Comparison of ENCODE assay signal across 9 cellular contexts in genomic region chr15:65183847-65184159, GRCh38. TPM values are rescaled to one million over a fixed set of nuclear protein-coding genes. Genes with fewer than 3 reads are reported as not detected.
DNase-seq lines count a peak whose midpoint lies in the region; ATAC-seq and TF ChIP-seq lines count a peak whose summit lies in the region.
"Had no signal": no experiment of that assay in that cellular context is flagged by ENCODE, and none has a peak within 500 bp of the region (broad histone marks: within the 10 kb centered on the region; RNA-seq: fewer than 3 reads in every experiment).

No MANE protein-coding gene starts in this region.

- TF ChIP-seq CTCF in AG04450 (IDR thresholded peaks at IDR 0.05; ENCODE audit: low read depth, low read length), result no peak
- TF ChIP-seq CTCF in IMR-90 (conservative IDR thresholded peaks at IDR 0.05; ENCODE audit: low read depth, low read length), result no peak

- H3K36me3 ChIP-seq in IMR-90 (ENCODE audit: control insufficient read depth, insufficient read depth, low read length), result peaks cover under 1% of the 10 kb centered on the region; the same call in 1 of the 2 replicates

- peak overlapping the region; percentile 79 for H3K4me2 ChIP-seq in IMR-90 (ENCODE audit: low read depth, low read length)

- no peaks in the 10 kb centered on the region for H3K9me3 Mint-ChIP-seq in central memory CD8-positive, alpha-beta T cell
- no peaks in the 10 kb centered on the region for H3K9me3 Mint-ChIP-seq in naive B cell

- peaks cover 21% of the 10 kb centered on the region for H3K36me3 Mint-ChIP-seq in central memory CD8-positive, alpha-beta T cell (ENCODE audit: insufficient read depth)
- no peaks in the 10 kb centered on the region for H3K36me3 Mint-ChIP-seq in naive B cell

- peaks cover under 1 to 34% of the 10 kb centered on the region in 2 experiments for H3K79me1 ChIP-seq in IMR-90 (ENCODE audit: low read depth in 1 of 2, low read length in 2 of 2)

- H4K5ac ChIP-seq in IMR-90 (ENCODE audit: low read depth, low read length), result no peak overlapping the region

- peaks cover 25% of the 10 kb centered on the region for H4K20me1 ChIP-seq in IMR-90 (ENCODE audit: insufficient read depth, low read length)

- dilution Hi-C loops in IMR-90 (cut with HindIII; ENCODE audit: low sequenced_read_pairs, unreplicated experiment), result no loop called here

- in situ Hi-C loops in IMR-90 (cut with MboI; ENCODE audit: low sequenced_read_pairs), result no loop called here

- peak overlapping the region; percentile 78; the same call in 1 of the 2 replicates for H3K56ac ChIP-seq in IMR-90 (ENCODE audit: extremely low read depth, insufficient read depth, low read length)

- 0 out of 2 replicates have a peak, but pooled peaks cover 6% of the 10 kb centered on the region for H3K9me1 ChIP-seq in IMR-90 (ENCODE audit: insufficient read depth, low read length)

- no peak overlapping the region for H2AK9ac ChIP-seq in IMR-90 (replicated peaks; ENCODE audit: low read depth, low read length, poor library complexity)

- no peak overlapping the region for H4K8ac ChIP-seq in IMR-90 (ENCODE audit: low read depth in 2 of 2, low read length in 2 of 2)

- H3K27ac Mint-ChIP-seq in central memory CD8-positive, alpha-beta T cell (ENCODE audit: low read depth), result peak overlapping the region; percentile 89
- H3K27ac Mint-ChIP-seq in naive B cell, result peak overlapping the region; percentile 39 to 97 (median 94)

- no peak overlapping the region; the same call in 1 of the 2 replicates for H3K4ac ChIP-seq in IMR-90 (ENCODE audit: low read depth, low read length)

- no peak overlapping the region for H4K91ac ChIP-seq in IMR-90 (ENCODE audit: insufficient read depth, low read depth, low read length)

- no peak overlapping the region for H3K18ac ChIP-seq in IMR-90 (ENCODE audit: low read depth, low read length)

- no peaks in the 10 kb centered on the region for H3K27me3 Mint-ChIP-seq in central memory CD8-positive, alpha-beta T cell
- no peaks in the 10 kb centered on the region for H3K27me3 Mint-ChIP-seq in naive B cell

- DNase-seq in AG04450 (ENCODE audit: low read depth, low spot score) (no peak), IMR-90 (no peak), naive B cell (no peak), globus pallidus (ENCODE audit: low spot score) (no peak), NCI-H69 (lab: John Stamatoyannopoulos, UW) (no peak)
- DNase-seq in central memory CD8-positive, alpha-beta T cell (ENCODE audit: low spot score in 2 of 2), result no peak

- no peak overlapping the region for H2BK15ac ChIP-seq in IMR-90 (ENCODE audit: low read depth, low read length)

- no peak overlapping the region for H2BK20ac ChIP-seq in IMR-90 (ENCODE audit: low read depth, low read length)

- H3K4me1 Mint-ChIP-seq in central memory CD8-positive, alpha-beta T cell, result peaks cover 31% of the 10 kb centered on the region
- H3K4me1 Mint-ChIP-seq in naive B cell, result peaks cover 10 to 40% (median 29%) of the 10 kb centered on the region in 3 donors

- H2BK120ac ChIP-seq in IMR-90 (ENCODE audit: low read depth, low read length), result no peak overlapping the region

- no peak overlapping the region for H2AFZ ChIP-seq in IMR-90 (replicated peaks; ENCODE audit: low read length, poor library complexity)

- peak overlapping the region; percentile 94 for H3K9ac ChIP-seq in IMR-90 (ENCODE audit: low read depth, low read length)

- H2AK5ac ChIP-seq in IMR-90 (ENCODE audit: low read depth, low read length), result no peak overlapping the region

- intact Hi-C loops in IMR-90 (cut with micrococcal nuclease), result loop anchor here (2.0 to 5.0 kb wide), 2 partner anchors 129 to 152 kb away; no protein-coding TSS in a partner anchor

- H3K14ac ChIP-seq in IMR-90 (replicated peaks; ENCODE audit: low read depth, low read length), result 0 out of 2 replicates have a peak overlapping the region, but pooled peaks have one; percentile 91

- peak overlapping the region; percentile 91 for H3K4me3 Mint-ChIP-seq in central memory CD8-positive, alpha-beta T cell
- H3K4me3 Mint-ChIP-seq in naive B cell, result peak overlapping the region; percentile 91 to 99 (median 96)

- TF ChIP-seq RAD21 in IMR-90 (IDR thresholded peaks at IDR 0.05; ENCODE audit: low read length), result no peak

- CTCF ChIA-PET in AG04450 (lab: Charles Lee) (interaction anchor here (2.9 kb wide), 1 partner anchor 113 kb away, joined by 17 read pairs; no protein-coding TSS in a partner anchor), IMR-90 (lab: Yijun Ruan, JAX) (no interaction called here)

- WGBS in IMR-90 (ENCODE audit: extremely low coverage in 2 of 2, insufficient read length in 1 of 2), 2 experiments, result no CpG with 5 or more reads among the region's 4 CpGs

- H3K23ac ChIP-seq in IMR-90 (ENCODE audit: low read depth, low read length), result peak overlapping the region; percentile 61; the same call in 1 of the 2 replicates

- H3K27me3 ChIP-seq in AG04450 (ENCODE audit: control insufficient read depth, insufficient read depth, low read length) (no peaks in the 10 kb centered on the region), IMR-90 (ENCODE audit: control insufficient read depth, insufficient read depth, low read length) (no peaks in the 10 kb centered on the region)

- H3K27ac ChIP-seq in AG04450 (ENCODE audit: low read depth, low read length) (peak overlapping the region; percentile 11), IMR-90 (ENCODE audit: insufficient read depth, low read length) (peak overlapping the region; percentile 94; the same call in 1 of the 2 replicates)

- peak overlapping the region; percentile 84 for H2BK5ac ChIP-seq in IMR-90 (ENCODE audit: low read depth, low read length, poor library complexity, severe bottlenecking)

- H3K9me3 ChIP-seq in AG04450 (ENCODE audit: control insufficient read depth, insufficient read depth, low read length) (peaks cover 9% of the 10 kb centered on the region; the same call in 1 of the 2 replicates), IMR-90 (ENCODE audit: control insufficient read depth, insufficient read depth, low read length) (no peaks in the 10 kb centered on the region)

- no peaks in the 10 kb centered on the region for H3K4me1 ChIP-seq in IMR-90 (ENCODE audit: control insufficient read depth, insufficient read depth, low read length)

- H3K4me3 ChIP-seq in AG04450 (ENCODE audit: low read depth, low read length) (peak overlapping the region; percentile 92), IMR-90 (ENCODE audit: insufficient read depth, low read depth, low read length) (peak overlapping the region; percentile 87)

- ATAC-seq in IMR-90 (ENCODE audit: low read depth) (no peak), naive B cell (ENCODE audit: low read depth in 2 of 2) (no peak), HG02571 (IDR thresholded peaks at IDR 0.05; ENCODE audit: unreplicated experiment) (no peak), HG02610 (IDR thresholded peaks at IDR 0.05; ENCODE audit: unreplicated experiment) (no peak)
- no peak for ATAC-seq in central memory CD8-positive, alpha-beta T cell (replicated peaks; ENCODE audit: extremely low read depth, poor library complexity, severe bottlenecking)

- BruUV-seq in IMR-90 (replicated peaks; lab: Mats Ljungman, UMichigan), result no TSS peak

- POLR2A ChIA-PET in AG04450 (lab: Yijun Ruan, JAX) (interaction anchor here (2.4 kb wide), 1 partner anchor 121 kb away, joined by 55 read pairs; the partner anchor contains the start of gene RNU5B-1), IMR-90 (lab: Charles Lee; ENCODE audit: unreplicated experiment) (no interaction called here)

- TF ChIP-seq POLR2A in IMR-90 (IDR thresholded peaks at IDR 0.05; ENCODE audit: low read depth, low read length), result no peak

TF ChIP-seq in IMR-90, 13 proteins besides CTCF, POLR2A, EP300 and RAD21 (continues in another document):
- TF ChIP-seq RFX5 (IDR thresholded peaks at IDR 0.05; ENCODE audit: low read depth, low read length) (no peak), MAZ (IDR thresholded peaks at IDR 0.05; ENCODE audit: borderline replicate concordance, low read depth, low read length) (no peak), RCOR1 (IDR thresholded peaks at IDR 0.05; ENCODE audit: insufficient replicate concordance, low read length) (no peak), FOS (IDR thresholded peaks at IDR 0.05; ENCODE audit: low read depth, low read length) (no peak), SMC3 (IDR thresholded peaks at IDR 0.05; ENCODE audit: low read depth, low read length) (no peak), ELK1 (IDR thresholded peaks at IDR 0.05; ENCODE audit: borderline replicate concordance, low read depth, low read length) (no peak), MXI1 (IDR thresholded peaks at IDR 0.05; ENCODE audit: borderline replicate concordance, low read depth, low read length) (no peak), NFE2L2 (IDR thresholded peaks at IDR 0.05; ENCODE audit: low read depth, low read length) (no peak), MAFK (IDR thresholded peaks at IDR 0.05; ENCODE audit: low read depth, low read length) (no peak)

RNA-seq across cellular contexts. Expression of gene CLPX, which starts 1.3 kb away (rescaled TPM):
- polyA plus RNA-seq in AG04450 (2011; rRNA removed), result 39.2 and 58.3 TPM in 2 replicates
- 36.8 and 47.5 TPM in 2 replicates for polyA minus RNA-seq in AG04450 (2011; rRNA and poly(A)+ RNA removed)
- 25.8 and 29.4 TPM in 2 replicates for total RNA-seq in IMR-90 (2012; rRNA removed)
- polyA plus RNA-seq in IMR-90 (2012; rRNA removed), result 21.5 and 26.9 TPM in 2 replicates
- 2.4 and 4.8 TPM in 2 replicates for polyA plus RNA-seq in IMR-90 (2012; cell fraction: cytosol; rRNA removed)
- 5.0 and 16.3 TPM in 2 replicates for polyA plus RNA-seq in IMR-90 (2012; cell fraction: nucleus; rRNA removed; ENCODE audit: low replicate concordance)
- polyA plus RNA-seq in naive B cell (ENCODE audit: low read depth in 6 of 6), result 10 to 100 TPM; 21.1 to 33.5 (median 29.6) TPM

RNA-seq across cellular contexts. Expression of gene CILP, which starts 27.5 kb away (rescaled TPM):
- polyA plus RNA-seq in AG04450 (2011; rRNA removed) (0.52 and 0.61 TPM in 2 replicates), IMR-90 (2012; rRNA removed) (0.01 and 0.02 TPM in 2 replicates), naive B cell (ENCODE audit: low read depth in 6 of 6) (not detected)
- polyA minus RNA-seq in AG04450 (2011; rRNA and poly(A)+ RNA removed), result 0.35 and 0.41 TPM in 2 replicates
- under 0.01 TPM in 1 of 2 replicates, not detected in the other for total RNA-seq in IMR-90 (2012; rRNA removed)
- polyA plus RNA-seq in IMR-90 (2012; cell fraction: cytosol; rRNA removed), result 0.04 TPM in 1 of 2 replicates, not detected in the other
- 0.11 and 0.14 TPM in 2 replicates for polyA plus RNA-seq in IMR-90 (2012; cell fraction: nucleus; rRNA removed; ENCODE audit: low replicate concordance)
- total RNA-seq: T-helper 1 cell treated with Interleukin-12 subunit alpha and Interleukin-12 subunit beta and Interleukin-4 antibody, amounts not matched to agents 30 ng/mL and 1 ng/mL, for 36 hours had no signal

RNA-seq across cellular contexts. Expression of gene PDCD7, which starts 50.2 kb away (rescaled TPM):
- polyA plus RNA-seq in AG04450 (2011; rRNA removed) (15.8 and 18.0 TPM in 2 replicates), IMR-90 (2012; rRNA removed) (8.1 and 12.3 TPM in 2 replicates), naive B cell (ENCODE audit: low read depth in 6 of 6) (10 to 100 TPM in 5 of 6 donors, 1 to 10 TPM in 1; 7.7 to 20.7 (median 14.5) TPM)
- polyA minus RNA-seq in AG04450 (2011; rRNA and poly(A)+ RNA removed), result 16.8 and 17.3 TPM in 2 replicates
- total RNA-seq in IMR-90 (2012; rRNA removed), result 4.7 and 8.1 TPM in 2 replicates
- polyA plus RNA-seq in IMR-90 (2012; cell fraction: cytosol; rRNA removed), result 6.1 and 8.4 TPM in 2 replicates
- polyA plus RNA-seq in IMR-90 (2012; cell fraction: nucleus; rRNA removed; ENCODE audit: low replicate concordance), result 6.5 and 13.2 TPM in 2 replicates
